Comparison of ENCODE assay signal across 8 cellular contexts in the genomic region with DNA sequence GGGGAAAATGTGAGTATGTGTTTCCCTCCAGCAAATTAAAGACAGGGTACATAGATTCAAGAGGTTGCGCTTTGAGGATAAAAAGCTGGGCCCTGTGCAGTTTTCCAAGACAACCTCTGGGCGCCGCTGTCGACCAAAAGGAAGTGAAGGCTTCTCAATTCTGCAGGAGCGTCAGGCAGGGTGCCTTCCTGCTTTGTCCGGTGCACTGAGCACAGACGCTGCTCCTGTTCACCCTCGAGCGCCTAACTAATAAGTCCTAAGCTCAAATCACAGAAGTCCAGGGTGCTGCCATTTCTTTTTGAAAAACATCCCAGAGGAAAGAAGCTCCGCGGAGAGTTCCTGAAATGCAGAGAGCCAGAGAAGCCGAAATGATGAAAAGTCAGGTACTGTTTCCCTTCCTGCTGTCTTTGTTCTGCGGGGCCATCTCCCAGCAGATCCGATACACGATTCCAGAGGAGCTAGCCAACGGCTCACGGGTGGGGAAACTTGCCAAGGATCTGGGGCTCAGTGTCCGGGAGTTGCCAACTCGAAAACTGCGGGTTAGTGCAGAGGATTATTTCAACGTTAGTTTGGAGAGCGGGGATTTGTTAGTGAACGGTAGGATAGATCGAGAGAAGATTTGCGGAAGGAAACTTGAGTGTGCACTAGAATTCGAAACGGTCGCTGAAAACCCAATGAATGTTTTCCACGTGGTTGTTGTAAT. TPM values are rescaled to one million over a fixed set of nuclear protein-coding genes. Genes with fewer than 3 reads are reported as not detected.
DNase-seq lines count a peak whose midpoint lies in the region; ATAC-seq, FAIRE-seq and TF ChIP-seq lines count a peak whose summit lies in the region.

A gene (plus strand): TSS at position 183 of the 703 bp plus-strand sequence. CDS start 162 bp downstream, at position 345.

- ATAC-seq in IMR-90 (ENCODE audit: low read depth): peak; percentile 94
- ATAC-seq in HG02840 (IDR thresholded peaks at IDR 0.05; ENCODE audit: low FRiP score, unreplicated experiment): no peak

- H2AK9ac ChIP-seq in IMR-90 (replicated peaks; ENCODE audit: low read depth, low read length, poor library complexity): no peak within 1 kb of the TSS

- H3K14ac ChIP-seq in IMR-90 (replicated peaks; ENCODE audit: low read depth, low read length): no peak within 1 kb of the TSS

- no peak within 1 kb of the TSS for H2BK15ac ChIP-seq in IMR-90 (ENCODE audit: low read depth, low read length)

- DNase-seq in A172 (ENCODE audit: low spot score) (peak; percentile 49), GM06990 (ENCODE audit: extremely low read depth, insufficient read length) (no peak), IMR-90 (peak; percentile 71), erythroblast (lab: John Stamatoyannopoulos, UW) (peak; percentile 10 to 20), nephron progenitor cell (peak; percentile 38), GM12892 (ENCODE audit: insufficient read length) (no peak)

- peaks cover 33% of the 10 kb centered on the region for H3K9me3 ChIP-seq in IMR-90 (ENCODE audit: control insufficient read depth, insufficient read depth, low read length)

- no peaks in the 10 kb centered on the region for H3K79me1 ChIP-seq in IMR-90 (ENCODE audit: low read depth in 1 of 2, low read length in 2 of 2)

- TSS peak; percentile 43 for BruUV-seq in IMR-90 (replicated peaks; lab: Mats Ljungman, UMichigan)

- no peak for FAIRE-seq in GM12892 (lab: Jason Lieb, UNC)

- H4K20me1 ChIP-seq in IMR-90 (ENCODE audit: insufficient read depth, low read length): no peaks in the 10 kb centered on the region

- H3K27me3 Mint-ChIP-seq in T-helper 1 cell treated with Interleukin-12 subunit alpha and Interleukin-12 subunit beta and Interleukin-4 antibody, amounts not matched to agents 30 μg/mL and 1 μg/mL, for 36 hours (ENCODE audit: low read depth): peaks cover 20% of the 10 kb centered on the region
- H3K27me3 Mint-ChIP-seq in nephron progenitor cell (ENCODE audit: low read depth, poor library complexity): peaks cover 4% of the 10 kb centered on the region

- H4K8ac ChIP-seq in IMR-90 (ENCODE audit: low read depth in 2 of 2, low read length in 2 of 2): peak within 1 kb of the TSS; percentile 0 to 20; a peak in 1 of 4 replicates

- no peak for TF ChIP-seq POLR2A in IMR-90 (IDR thresholded peaks at IDR 0.05; ENCODE audit: low read depth, low read length)
- no peak for TF ChIP-seq POLR2A in erythroblast (IDR thresholded peaks at IDR 0.05; ENCODE audit: low read length)
- no peak for TF ChIP-seq POLR2A in GM12892 (IDR thresholded peaks at IDR 0.05; ENCODE audit: low read depth, low read length)

- no peaks in the 10 kb centered on the region for H3K4me1 ChIP-seq in IMR-90 (ENCODE audit: control insufficient read depth, insufficient read depth, low read length)

- no peak within 1 kb of the TSS for H3K27ac ChIP-seq in IMR-90 (ENCODE audit: insufficient read depth, low read length)

- H3K27ac Mint-ChIP-seq in T-helper 1 cell treated with Interleukin-12 subunit alpha and Interleukin-12 subunit beta and Interleukin-4 antibody, amounts not matched to agents 30 μg/mL and 1 μg/mL, for 36 hours: peak within 1 kb of the TSS; percentile 9
- H3K27ac Mint-ChIP-seq in nephron progenitor cell: no peak within 1 kb of the TSS

- WGBS in IMR-90 (ENCODE audit: extremely low coverage in 2 of 2, insufficient read length in 1 of 2), 2 experiments: 27 to 100% methylated on average over 3 to 13 of the region's 29 CpGs

- no peak within 1 kb of the TSS for H2AK5ac ChIP-seq in IMR-90 (ENCODE audit: low read depth, low read length)

- H3K27me3 ChIP-seq in GM06990 (replicated peaks; ENCODE audit: control insufficient read depth, insufficient read depth, low read length): no peaks in the 10 kb centered on the region
- H3K27me3 ChIP-seq in IMR-90 (ENCODE audit: control insufficient read depth, insufficient read depth, low read length): no peaks in the 10 kb centered on the region

- no peak within 1 kb of the TSS for H3K4ac ChIP-seq in IMR-90 (ENCODE audit: low read depth, low read length)

- peak within 1 kb of the TSS; percentile 28 for H3K9ac ChIP-seq in IMR-90 (ENCODE audit: low read depth, low read length)

- POLR2A ChIA-PET in IMR-90 (lab: Charles Lee; ENCODE audit: unreplicated experiment): no interaction called here

- H4K91ac ChIP-seq in IMR-90 (ENCODE audit: insufficient read depth, low read depth, low read length): no peak within 1 kb of the TSS

- peak within 1 kb of the TSS; percentile 77 for H2AFZ ChIP-seq in IMR-90 (replicated peaks; ENCODE audit: low read length, poor library complexity)

- peak within 1 kb of the TSS; percentile 45; the same call in 1 of the 2 replicates for H3K4me2 ChIP-seq in IMR-90 (ENCODE audit: low read depth, low read length)

- no peak within 1 kb of the TSS; the same call in 1 of the 2 replicates for H3K56ac ChIP-seq in IMR-90 (ENCODE audit: extremely low read depth, insufficient read depth, low read length)

- no peak within 1 kb of the TSS for H2BK20ac ChIP-seq in IMR-90 (ENCODE audit: low read depth, low read length)

- peak within 1 kb of the TSS; percentile 58 for H3K4me3 ChIP-seq in GM06990 (replicated peaks; ENCODE audit: low read depth, low read length)
- H3K4me3 ChIP-seq in IMR-90 (ENCODE audit: insufficient read depth, low read depth, low read length): peak within 1 kb of the TSS; percentile 55

- TF ChIP-seq RAD21 in IMR-90 (IDR thresholded peaks at IDR 0.05; ENCODE audit: low read length): peak; percentile 57

- H3K9me3 Mint-ChIP-seq in T-helper 1 cell treated with Interleukin-12 subunit alpha and Interleukin-12 subunit beta and Interleukin-4 antibody, amounts not matched to agents 30 μg/mL and 1 μg/mL, for 36 hours: peaks cover 22% of the 10 kb centered on the region
- H3K9me3 Mint-ChIP-seq in nephron progenitor cell: peaks cover 88% of the 10 kb centered on the region

- no peaks in the 10 kb centered on the region for H3K36me3 ChIP-seq in GM06990 (ENCODE audit: control insufficient read depth, insufficient read depth, low read length)
- peaks cover 3% of the 10 kb centered on the region; the same call in 1 of the 2 replicates for H3K36me3 ChIP-seq in IMR-90 (ENCODE audit: control insufficient read depth, insufficient read depth, low read length)

- H3K4me3 Mint-ChIP-seq in T-helper 1 cell treated with Interleukin-12 subunit alpha and Interleukin-12 subunit beta and Interleukin-4 antibody, amounts not matched to agents 30 μg/mL and 1 μg/mL, for 36 hours: peak within 1 kb of the TSS; percentile 65
- H3K4me3 Mint-ChIP-seq in nephron progenitor cell: peak within 1 kb of the TSS; percentile 71

- peak; percentile 72 for TF ChIP-seq CTCF in GM06990 (IDR thresholded peaks at IDR 0.05; ENCODE audit: insufficient read depth, low read length, poor library complexity, severe bottlenecking)
- TF ChIP-seq CTCF in IMR-90 (conservative IDR thresholded peaks at IDR 0.05; ENCODE audit: low read depth, low read length): peak; percentile 61
- TF ChIP-seq CTCF in nephron progenitor cell (IDR thresholded peaks at IDR 0.05): peak; percentile 38

- H3K9me1 ChIP-seq in IMR-90 (ENCODE audit: insufficient read depth, low read length): no peaks in the 10 kb centered on the region

- peaks cover 2% of the 10 kb centered on the region for H3K4me1 Mint-ChIP-seq in T-helper 1 cell treated with Interleukin-12 subunit alpha and Interleukin-12 subunit beta and Interleukin-4 antibody, amounts not matched to agents 30 μg/mL and 1 μg/mL, for 36 hours (ENCODE audit: low read depth)
- H3K4me1 Mint-ChIP-seq in nephron progenitor cell: no peaks in the 10 kb centered on the region

- H3K23ac ChIP-seq in IMR-90 (ENCODE audit: low read depth, low read length): no peak within 1 kb of the TSS

- H2BK5ac ChIP-seq in IMR-90 (ENCODE audit: low read depth, low read length, poor library complexity, severe bottlenecking): no peak within 1 kb of the TSS

- in situ Hi-C loops in IMR-90 (cut with MboI; ENCODE audit: low sequenced_read_pairs): no loop called here

- intact Hi-C loops in IMR-90 (cut with micrococcal nuclease): no loop called here

- H3K18ac ChIP-seq in IMR-90 (ENCODE audit: low read depth, low read length): no peak within 1 kb of the TSS

- 0 out of 2 replicates have a peak within 1 kb of the TSS, but pooled peaks have one; percentile 4 for H4K5ac ChIP-seq in IMR-90 (ENCODE audit: low read depth, low read length)

- CTCF ChIA-PET in IMR-90 (lab: Yijun Ruan, JAX): interaction anchor here (0.8 kb wide), 1 partner anchor 207 kb away, joined by 4 read pairs; no protein-coding TSS in a partner anchor

- dilution Hi-C loops in IMR-90 (cut with HindIII; ENCODE audit: low sequenced_read_pairs, unreplicated experiment): no loop called here

- H2BK120ac ChIP-seq in IMR-90 (ENCODE audit: low read depth, low read length): no peak within 1 kb of the TSS

- peaks cover 9% of the 10 kb centered on the region for H3K36me3 Mint-ChIP-seq in T-helper 1 cell treated with Interleukin-12 subunit alpha and Interleukin-12 subunit beta and Interleukin-4 antibody, amounts not matched to agents 30 μg/mL and 1 μg/mL, for 36 hours (ENCODE audit: low read depth)
- peaks cover 37% of the 10 kb centered on the region for H3K36me3 Mint-ChIP-seq in nephron progenitor cell (ENCODE audit: low read depth)

TF ChIP-seq in IMR-90, 13 proteins besides CTCF, POLR2A, EP300 and RAD21 (continues in another document):
- TF ChIP-seq MAFK (IDR thresholded peaks at IDR 0.05; ENCODE audit: low read depth, low read length) (no peak), MAZ (IDR thresholded peaks at IDR 0.05; ENCODE audit: borderline replicate concordance, low read depth, low read length) (no peak), RFX5 (IDR thresholded peaks at IDR 0.05; ENCODE audit: low read depth, low read length) (no peak), CEBPB (IDR thresholded peaks at IDR 0.05; ENCODE audit: low read depth, low read length) (no peak), SMC3 (IDR thresholded peaks at IDR 0.05; ENCODE audit: low read depth, low read length) (peak; percentile 37), BHLHE40 (IDR thresholded peaks at IDR 0.05; ENCODE audit: low read depth, low read length) (peak; percentile 15; the same call in 1 of the 2 replicates), FOS (IDR thresholded peaks at IDR 0.05; ENCODE audit: low read depth, low read length) (no peak)
- TF ChIP-seq, protein P1, sequence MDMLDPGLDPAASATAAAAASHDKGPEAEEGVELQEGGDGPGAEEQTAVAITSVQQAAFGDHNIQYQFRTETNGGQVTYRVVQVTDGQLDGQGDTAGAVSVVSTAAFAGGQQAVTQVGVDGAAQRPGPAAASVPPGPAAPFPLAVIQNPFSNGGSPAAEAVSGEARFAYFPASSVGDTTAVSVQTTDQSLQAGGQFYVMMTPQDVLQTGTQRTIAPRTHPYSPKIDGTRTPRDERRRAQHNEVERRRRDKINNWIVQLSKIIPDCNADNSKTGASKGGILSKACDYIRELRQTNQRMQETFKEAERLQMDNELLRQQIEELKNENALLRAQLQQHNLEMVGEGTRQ (IDR thresholded peaks at IDR 0.05; ENCODE audit: low read depth, low read length): no peak

RNA-seq across cellular contexts. Expression of the gene that starts here (rescaled TPM):
- 1.2 and 2.0 TPM in 2 replicates for total RNA-seq in A172 (2014; rRNA removed; shearing (Covaris generic))
- 3.3 and 3.6 TPM in 2 replicates for total RNA-seq in IMR-90 (2012; rRNA removed)
- polyA plus RNA-seq in IMR-90 (2012; rRNA removed): 1.9 TPM in 2 replicates
- 1.2 and 2.0 TPM in 2 replicates for polyA plus RNA-seq in IMR-90 (2012; cell fraction: cytosol; rRNA removed)
- polyA plus RNA-seq in IMR-90 (2012; cell fraction: nucleus; rRNA removed; ENCODE audit: low replicate concordance): 2.1 and 2.2 TPM in 2 replicates
- polyA plus RNA-seq in GM12892 (2012; ENCODE audit: missing spikeins): 0.08 TPM

Comparison
In these comparisons a context has a peak if more than half of its experiments do, and no peak if none do; other contexts are left out.
1. DNase-seq: peak in A172 (single experiment), IMR-90 (single experiment), erythroblast (2 of 2) and nephron progenitor cell (single experiment); none in GM06990 (single experiment) and GM12892 (single experiment).
2. Peak in every context shown above with its lines, with median percentiles within 50 percentile points of each other: CTCF ChIP-seq.